ENCODE assay signal across 8 cellular contexts in the genomic region with DNA sequence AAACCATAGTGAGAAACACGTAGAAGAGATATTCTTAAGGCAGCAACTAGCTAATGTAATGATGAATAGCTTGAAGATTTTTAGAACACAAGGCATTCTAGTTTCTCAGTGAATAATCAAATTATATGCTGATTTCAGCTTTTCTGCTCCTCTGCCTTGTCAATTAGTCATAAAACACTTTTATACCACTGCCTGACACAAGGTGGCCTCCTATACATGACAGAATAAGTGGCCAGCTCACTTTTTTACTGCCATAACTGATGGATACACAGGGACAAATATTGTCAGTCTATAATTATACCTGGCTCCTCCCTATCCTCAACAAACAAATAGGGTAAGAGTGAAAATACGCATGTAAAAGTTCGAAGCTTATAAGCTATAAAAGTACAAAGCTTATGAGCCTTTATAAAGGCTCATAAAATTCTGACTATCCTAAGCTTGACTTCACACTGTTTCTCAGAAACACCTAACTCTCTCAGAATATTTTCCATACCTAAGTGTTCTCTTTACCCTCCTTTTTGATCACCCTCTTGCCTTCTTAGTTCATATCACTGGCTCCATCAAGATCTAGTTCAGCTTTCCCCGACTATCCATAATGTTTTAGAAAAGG.
A peak's percentile ranks its signal among the peaks of the same experiment; 100 is the strongest.
DNase-seq lines count a peak whose midpoint lies in the region; ATAC-seq and TF ChIP-seq lines count a peak whose summit lies in the region.

No MANE protein-coding gene starts in this region.

- H3K9me3 Mint-ChIP-seq in activated naive CD8-positive, alpha-beta T cell treated with anti-CD3 and anti-CD28 coated beads for 36 hours = no peaks in the 10 kb centered on the region

- no peak overlapping the region for H3K27ac ChIP-seq in heart left ventricle
- H3K27ac ChIP-seq in rectal smooth muscle tissue (ENCODE audit: low read depth, low read length) = peak overlapping the region; percentile 17

- TF ChIP-seq CTCF in heart left ventricle (IDR thresholded peaks at IDR 0.05) = peak; percentile 45 to 84 (median 74)

- H3K36me3 ChIP-seq in heart left ventricle (peaks cover 0 to 99% (median 88%) of the 10 kb centered on the region in 9 donors), rectal smooth muscle tissue (ENCODE audit: control insufficient read depth, insufficient read depth, low read length) (peaks cover 10% of the 10 kb centered on the region)

- H3K27me3 ChIP-seq in heart left ventricle = no peaks in the 10 kb centered on the region
- no peaks in the 10 kb centered on the region for H3K27me3 ChIP-seq in rectal smooth muscle tissue (ENCODE audit: control insufficient read depth, insufficient read depth, low read length)

- H3K4me3 ChIP-seq in heart left ventricle (no peak overlapping the region), rectal smooth muscle tissue (ENCODE audit: low read length) (no peak overlapping the region)

- H3K4me1 ChIP-seq in heart left ventricle = peaks cover 0 to 3% (median 0%) of the 10 kb centered on the region in 12 donors
- no peaks in the 10 kb centered on the region for H3K4me1 ChIP-seq in rectal smooth muscle tissue (ENCODE audit: control insufficient read depth, insufficient read depth, low read length)

- peak; percentile 62 for DNase-seq in D341Med (ENCODE audit: low spot score)
- peak; percentile 54 for DNase-seq in HCEC 1CT
- DNase-seq in NCI-H748 treated with DMSO at 0.1 percent for 48 hours (lab: John Stamatoyannopoulos, UW) = peak; percentile 17
- peak; percentile 14 for DNase-seq in activated naive CD8-positive, alpha-beta T cell treated with anti-CD3 and anti-CD28 coated beads for 36 hours
- peak in 2 of 5 donors; percentile 25 to 36 for DNase-seq in heart left ventricle

- no peak for TF ChIP-seq POLR2A in heart left ventricle (IDR thresholded peaks at IDR 0.05)

- H3K4me1 Mint-ChIP-seq in activated naive CD8-positive, alpha-beta T cell treated with anti-CD3 and anti-CD28 coated beads for 36 hours = peaks cover 8% of the 10 kb centered on the region

- no peak overlapping the region for H3K9ac ChIP-seq in rectal smooth muscle tissue (ENCODE audit: low read length)

- H3K9me3 ChIP-seq in heart left ventricle = no peaks in the 10 kb centered on the region

- ATAC-seq in heart left ventricle (peak in 3 of 4 donors; percentile 78 to 90 (median 85)), HG03442 (IDR thresholded peaks at IDR 0.05; ENCODE audit: unreplicated experiment) (no peak), HG02852 (IDR thresholded peaks at IDR 0.05; ENCODE audit: unreplicated experiment) (no peak)

- H3K27me3 Mint-ChIP-seq in activated naive CD8-positive, alpha-beta T cell treated with anti-CD3 and anti-CD28 coated beads for 36 hours = no peaks in the 10 kb centered on the region

- 54 to 74% (median 59%) methylated on average over 4 of the region's 4 CpGs for WGBS in heart left ventricle, 4 donors

- H3K27ac Mint-ChIP-seq in activated naive CD8-positive, alpha-beta T cell treated with anti-CD3 and anti-CD28 coated beads for 36 hours = no peak overlapping the region

- intact Hi-C loops in heart left ventricle (cut with DNase I) = loop anchor here (1.0 to 10.0 kb wide), 12 partner anchors 80 to 317 kb away; a partner anchor contains a TSS

- H3K36me3 Mint-ChIP-seq in activated naive CD8-positive, alpha-beta T cell treated with anti-CD3 and anti-CD28 coated beads for 36 hours = peaks cover 8% of the 10 kb centered on the region

- H3K4me3 Mint-ChIP-seq in activated naive CD8-positive, alpha-beta T cell treated with anti-CD3 and anti-CD28 coated beads for 36 hours = no peak overlapping the region

Comparison
In these comparisons a context has a peak if more than half of its experiments do, and no peak if none do; other contexts are left out.
1. ATAC-seq: peak in heart left ventricle (3 of 4); none in HG03442 (single experiment) and HG02852 (single experiment).